Comparison of ENCODE assay signal across 8 cellular contexts in genomic region chr11:121575250-121575962, GRCh38.
A peak's percentile ranks its signal among the peaks of the same experiment; 100 is the strongest.
DNase-seq lines count a peak whose midpoint lies in the region; ATAC-seq, FAIRE-seq and TF ChIP-seq lines count a peak whose summit lies in the region.

No MANE protein-coding gene starts in this region.

- no peak overlapping the region for H3K4me3 Mint-ChIP-seq in Calu3 (ENCODE audit: low read depth, unreplicated experiment)

- H3K79me2 ChIP-seq in OCI-LY7 (ENCODE audit: insufficient read depth, low read depth, low read length): peaks cover 19% of the 10 kb centered on the region

- H3K27ac ChIP-seq in OCI-LY7 (ENCODE audit: low read depth, low read length, poor library complexity, severe bottlenecking) (peak overlapping the region; percentile 28), right cardiac atrium (ENCODE audit: low read length) (no peak overlapping the region), temporal lobe (ENCODE audit: low read depth, low read length) (peak overlapping the region; percentile 41)

- H3K4me1 Mint-ChIP-seq in Calu3 (ENCODE audit: low read depth, unreplicated experiment): no peaks in the 10 kb centered on the region

- H3K27me3 Mint-ChIP-seq in Calu3 (ENCODE audit: unreplicated experiment): no peaks in the 10 kb centered on the region

- H3K4me3 ChIP-seq in OCI-LY7 (ENCODE audit: low read depth, low read length, poor library complexity, severe bottlenecking): no peak overlapping the region
- no peak overlapping the region for H3K4me3 ChIP-seq in right cardiac atrium (ENCODE audit: low read length)

- CTCF ChIA-PET in OCI-LY7 (lab: Charles Lee; ENCODE audit: unreplicated experiment): interaction anchor here (1.0 kb wide), 1 partner anchor 126 kb away, joined by 3 read pairs; no protein-coding TSS in a partner anchor
- CTCF ChIA-PET in Calu3 (lab: Charles Lee): no interaction called here

- H3K9me2 ChIP-seq in OCI-LY7 (ENCODE audit: insufficient read depth, low read length): no peaks in the 10 kb centered on the region

- no peak for DNase-seq in GM12892 (ENCODE audit: insufficient read length)
- peak; percentile 50 for DNase-seq in HCEC 1CT
- DNase-seq in OCI-LY7 (ENCODE audit: low spot score): no peak
- peak; percentile 93 to 94 (median 93) for DNase-seq in right cardiac atrium
- no peak for DNase-seq in stimulated activated CD4-positive, alpha-beta T cell treated with anti-CD3 and anti-CD28 coated beads, Interleukin-4, amount 100 ng/mL, for 4 hours
- no peak for DNase-seq in Calu3
- DNase-seq in KG1 (lab: John Stamatoyannopoulos, UW): no peak

- H3K36me3 Mint-ChIP-seq in Calu3 (ENCODE audit: insufficient read depth, unreplicated experiment): no peaks in the 10 kb centered on the region

- H2AFZ ChIP-seq in OCI-LY7 (ENCODE audit: low read length): no peak overlapping the region

- 40% methylated on average over 10 of the region's 10 CpGs for WGBS in right cardiac atrium

- peak; percentile 98 for ATAC-seq in right cardiac atrium

- no peak overlapping the region for H3K4me2 ChIP-seq in OCI-LY7 (ENCODE audit: low read length)

- H3K9me3 Mint-ChIP-seq in Calu3 (ENCODE audit: low read depth, unreplicated experiment): no peaks in the 10 kb centered on the region

- intact Hi-C loops in OCI-LY7 (cut with micrococcal nuclease; ENCODE audit: unreplicated experiment): no loop called here
- intact Hi-C loops in right cardiac atrium (cut with DNase I): loop anchor here in 2 of 4 donors (10.0 kb wide), 1 partner anchor 121 kb away; the partner anchor contains the start of genes SORL1 (in 2 of the 2) and SORL1-AS1 (in 2 of the 2)
- intact Hi-C loops in Calu3 (cut with micrococcal nuclease; ENCODE audit: unreplicated experiment): no loop called here

- H3K9me3 ChIP-seq in OCI-LY7 (ENCODE audit: low read length) (no peaks in the 10 kb centered on the region), right cardiac atrium (ENCODE audit: control insufficient read depth, low read length) (no peaks in the 10 kb centered on the region)

- no peak overlapping the region for H3K27ac Mint-ChIP-seq in Calu3 (ENCODE audit: unreplicated experiment)

- POLR2A ChIA-PET in OCI-LY7 (lab: Charles Lee): interaction anchor here (0.8 to 0.9 kb wide), 2 partner anchors 15 to 205 kb away, joined by 3 read pairs; no protein-coding TSS in a partner anchor

- H3K36me3 ChIP-seq in OCI-LY7 (ENCODE audit: insufficient read depth, low read length): peaks cover 100% of the 10 kb centered on the region

- no peaks in the 10 kb centered on the region for H3K27me3 ChIP-seq in right cardiac atrium (ENCODE audit: control insufficient read depth, insufficient read depth)

- BruUV-seq in OCI-LY7 (replicated peaks; lab: Mats Ljungman, UMichigan): no TSS peak
- no TSS peak for BruUV-seq in Calu3 (replicated peaks; lab: Mats Ljungman, UMichigan)

- peak; percentile 98 for FAIRE-seq in GM12892 (lab: Jason Lieb, UNC)

- H4K20me1 ChIP-seq in OCI-LY7 (ENCODE audit: insufficient read depth, low read length): no peaks in the 10 kb centered on the region

- H3K4me1 ChIP-seq in OCI-LY7 (ENCODE audit: insufficient read depth, low read length, poor library complexity, severe bottlenecking): peaks cover 36% of the 10 kb centered on the region
- H3K4me1 ChIP-seq in right cardiac atrium (ENCODE audit: control insufficient read depth, insufficient read depth, low read length): no peaks in the 10 kb centered on the region

- no peak for TF ChIP-seq POLR2A in GM12892 (IDR thresholded peaks at IDR 0.05; ENCODE audit: low read depth, low read length)

- TF ChIP-seq CTCF in OCI-LY7 (conservative IDR thresholded peaks at IDR 0.05; ENCODE audit: low read length): no peak
- TF ChIP-seq CTCF in Calu3 (IDR thresholded peaks at IDR 0.05; ENCODE audit: unreplicated experiment): no peak

Comparison
In these comparisons a context has a peak if more than half of its experiments do, and no peak if none do; other contexts are left out.
1. DNase-seq: peak in HCEC 1CT (single experiment) and right cardiac atrium (3 of 3); none in GM12892 (single experiment), OCI-LY7 (single experiment), stimulated activated CD4-positive, alpha-beta T cell treated with anti-CD3 and anti-CD28 coated beads, Interleukin-4, amount 100 ng/mL, for 4 hours (0 of 2), Calu3 (single experiment) and KG1 (single experiment).